16 cellular contexts compared by ENCODE assay signal in the genomic region with DNA sequence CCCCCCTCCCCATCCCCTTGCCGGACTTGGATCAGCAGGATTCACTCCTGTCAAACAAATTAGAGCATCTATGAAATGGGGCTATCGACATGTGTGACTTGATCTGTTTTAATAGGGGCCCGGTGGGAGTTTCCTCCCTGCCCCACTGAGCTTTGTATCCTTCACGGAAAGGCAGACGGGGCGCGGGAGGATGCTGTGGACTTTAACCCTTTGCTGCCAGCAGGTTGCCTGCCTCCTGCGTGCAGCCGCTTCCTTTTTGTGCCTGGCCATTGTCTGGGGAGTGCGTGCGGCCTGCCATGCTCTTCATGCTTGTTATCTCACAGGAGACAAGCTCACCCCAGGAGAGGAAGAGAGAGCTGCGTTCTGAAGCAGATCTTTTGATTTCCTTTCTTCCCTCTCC.
A peak's percentile ranks its signal among the peaks of the same experiment; 100 is the strongest.
DNase-seq lines count a peak whose midpoint lies in the region; ATAC-seq and TF ChIP-seq lines count a peak whose summit lies in the region.
"Had no signal": no experiment of that assay in that cellular context is flagged by ENCODE, and none has a peak within 500 bp of the region (broad histone marks: within the 10 kb centered on the region; RNA-seq: fewer than 3 reads in every experiment).

No MANE protein-coding gene starts in this region.

- H3K4me1 Mint-ChIP-seq in neural progenitor cell, result peaks cover 65% of the 10 kb centered on the region
- no peaks in the 10 kb centered on the region for H3K4me1 Mint-ChIP-seq in HFFc6 (ENCODE audit: low read depth)

- H3K9ac ChIP-seq in neural progenitor cell, result no peak overlapping the region

- H3K27me3 Mint-ChIP-seq in neural progenitor cell (ENCODE audit: insufficient read depth, low read depth) (peaks cover 37% of the 10 kb centered on the region), HFFc6 (ENCODE audit: insufficient read depth) (no peaks in the 10 kb centered on the region)

- H3K36me3 ChIP-seq in neural progenitor cell, result no peaks in the 10 kb centered on the region
- H3K36me3 ChIP-seq: esophagus muscularis mucosa, lower lobe of right lung had no signal

- H3K4me2 ChIP-seq in neural progenitor cell, result peak overlapping the region; percentile 74

- no peak for ATAC-seq in GM21529 (IDR thresholded peaks at IDR 0.05; ENCODE audit: unreplicated experiment)
- ATAC-seq: lower lobe of right lung had no signal

- no peaks in the 10 kb centered on the region for H3K9me3 ChIP-seq in neural progenitor cell (ENCODE audit: low read depth)
- H3K9me3 ChIP-seq: esophagus muscularis mucosa, lower lobe of right lung had no signal

- peaks cover 34% of the 10 kb centered on the region for H3K27me3 ChIP-seq in neural progenitor cell
- H3K27me3 ChIP-seq: dorsolateral prefrontal cortex, esophagus muscularis mucosa had no signal

- no peak overlapping the region for H2AFZ ChIP-seq in neural progenitor cell (replicated peaks)

- H4K20me1 ChIP-seq in neural progenitor cell (ENCODE audit: low read depth), result peaks cover 29% of the 10 kb centered on the region

- H3K27ac ChIP-seq in neural progenitor cell, result peak overlapping the region; percentile 39
- H3K27ac ChIP-seq: dorsolateral prefrontal cortex, esophagus muscularis mucosa, lower lobe of right lung had no signal

- no peak overlapping the region for H3K27ac Mint-ChIP-seq in neural progenitor cell
- H3K27ac Mint-ChIP-seq in HFFc6, result no peak overlapping the region

- H3K4me3 Mint-ChIP-seq in neural progenitor cell (peak overlapping the region; percentile 58), HFFc6 (no peak overlapping the region)

- no peaks in the 10 kb centered on the region for H3K79me2 ChIP-seq in neural progenitor cell (ENCODE audit: low read depth)

- peaks cover 11% of the 10 kb centered on the region for H3K36me3 Mint-ChIP-seq in neural progenitor cell
- no peaks in the 10 kb centered on the region for H3K36me3 Mint-ChIP-seq in HFFc6 (ENCODE audit: low read depth)

- peaks cover 63% of the 10 kb centered on the region for H3F3A ChIP-seq in neural progenitor cell (ENCODE audit: low read depth)

- H3K4me3 ChIP-seq in neural progenitor cell, result peak overlapping the region; percentile 3
- H3K4me3 ChIP-seq: dorsolateral prefrontal cortex, esophagus muscularis mucosa, lower lobe of right lung had no signal

- TF ChIP-seq CTCF in neural progenitor cell (IDR thresholded peaks at IDR 0.05) (no peak), HFFc6 (IDR thresholded peaks at IDR 0.05) (no peak)

- DNase-seq in ELF-1 (ENCODE audit: low read depth, low spot score) (peak; percentile 42), NCI-H2081 treated with DMSO at 0.1 percent for 48 hours (lab: John Stamatoyannopoulos, UW) (peak; percentile 41), ecto neural progenitor cell (ENCODE audit: low spot score) (peak; percentile 63), neural progenitor cell (ENCODE audit: low spot score) (peak; percentile 69), HFFc6 (no peak), epidermal melanocyte (ENCODE audit: insufficient read length, low spot score) (no peak)
- DNase-seq: activated CD4-positive, alpha-beta T cell treated with anti-CD3 and anti-CD28 coated beads for 4 hours; activated gamma-delta T cell; dorsolateral prefrontal cortex; GDM1; lower lobe of right lung; NCI-H1694; NCI-H774; stimulated activated CD4-positive, alpha-beta T cell treated with anti-CD3 and anti-CD28 coated beads, Interleukin-4, amount 100 ng/mL, for 24 hours had no signal

- H3K9me3 Mint-ChIP-seq in neural progenitor cell (peaks cover 5% of the 10 kb centered on the region), HFFc6 (peaks cover 52% of the 10 kb centered on the region)

- H3K4me1 ChIP-seq in neural progenitor cell, result peaks cover 51% of the 10 kb centered on the region
- H3K4me1 ChIP-seq: lower lobe of right lung had no signal

Comparison
In these comparisons a context has a peak if more than half of its experiments do, and no peak if none do; other contexts are left out.
1. DNase-seq: peak in ELF-1 (single experiment), NCI-H2081 treated with DMSO at 0.1 percent for 48 hours (single experiment), ecto neural progenitor cell (single experiment) and neural progenitor cell (single experiment); none in HFFc6 (single experiment) and epidermal melanocyte (single experiment).